In the genomic region with DNA sequence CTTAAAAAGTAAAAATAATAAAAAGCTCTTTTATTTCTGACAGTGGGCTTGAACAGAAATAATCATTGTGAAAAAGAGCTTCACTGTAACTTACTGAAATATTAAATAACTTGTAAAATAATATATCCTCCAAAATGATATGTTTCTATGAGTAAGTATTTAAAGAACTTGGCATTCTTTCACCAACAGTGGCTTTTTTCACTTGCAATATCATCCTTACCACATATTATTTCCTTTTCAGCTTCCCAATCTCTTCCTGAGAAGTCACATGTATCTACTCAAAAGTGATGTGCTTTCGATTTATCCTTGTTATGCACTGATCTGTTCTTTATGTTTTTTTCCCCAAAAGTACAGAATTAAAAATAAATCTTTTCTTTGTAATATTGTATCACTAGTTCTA, we compare ENCODE assay signal across 23 cellular contexts. TPM values are rescaled to one million over a fixed set of nuclear protein-coding genes. Genes with fewer than 3 reads are reported as not detected.
DNase-seq lines count a peak whose midpoint lies in the region; ATAC-seq and TF ChIP-seq lines count a peak whose summit lies in the region.
"Had no signal": no experiment of that assay in that cellular context is flagged by ENCODE, and none has a peak within 500 bp of the region (broad histone marks: within the 10 kb centered on the region; RNA-seq: fewer than 3 reads in every experiment).

No MANE protein-coding gene starts in this region.

- no peak for ATAC-seq in GM18861 (IDR thresholded peaks at IDR 0.05; ENCODE audit: unreplicated experiment)
- ATAC-seq: K562, left lung, mucosa of descending colon had no signal

- 81% methylated on average over 1 of the region's 1 CpG for WGBS in smooth muscle cell (ENCODE audit: low lambda C conversion rate)

- peak overlapping the region; percentile 90 for H3K4me2 ChIP-seq in smooth muscle cell

- H2AFZ ChIP-seq in smooth muscle cell (ENCODE audit: low read depth): peak overlapping the region; percentile 13

- DNase-seq in EH (ENCODE audit: low read depth): peak; percentile 48
- peak; percentile 55 for DNase-seq in adipocyte (ENCODE audit: low read depth)
- peak; percentile 63 for DNase-seq in iris pigment epithelial cell (ENCODE audit: low read depth)
- no peak for DNase-seq in smooth muscle cell (lab: John Stamatoyannopoulos, UW; ENCODE audit: unreplicated experiment)
- no peak for DNase-seq in MV-4-11 (lab: John Stamatoyannopoulos, UW)
- no peak for DNase-seq in putamen (ENCODE audit: low spot score)
- no peak for DNase-seq in globus pallidus (ENCODE audit: low spot score)
- DNase-seq: activated CD4-positive, alpha-beta memory T cell treated with anti-CD3 and anti-CD28 coated beads for 36 hours; activated CD4-positive, CD25-positive, alpha-beta regulatory T cell; activated gamma-delta T cell; dermis blood vessel endothelial cell; DND-41; left lung; mucosa of descending colon; NCI-H2029; NCI-H446 treated with DMSO at 0.1 percent for 48 hours; NK-92 treated with Interleukin-12 subunit alpha and Interleukin-12 subunit beta, amount 100 ng/mL, for 24 hours; SK-N-SH; stimulated activated CD4-positive, alpha-beta T cell treated with anti-CD3 and anti-CD28 coated beads, Interleukin-15, amount 100 ng/mL, for 24 hours had no signal

- H3K9ac ChIP-seq in adipocyte (ENCODE audit: low read length) (peak overlapping the region; percentile 95), smooth muscle cell (ENCODE audit: low read depth) (no peak overlapping the region)

- H3K4me1 ChIP-seq in adipocyte (ENCODE audit: control insufficient read depth, insufficient read depth, low read length): peaks cover 16% of the 10 kb centered on the region
- H3K4me1 ChIP-seq in smooth muscle cell (ENCODE audit: low read depth): peaks cover 51% of the 10 kb centered on the region
- H3K4me1 ChIP-seq: left lung had no signal

- TF ChIP-seq CTCF in smooth muscle cell (IDR thresholded peaks at IDR 0.05; ENCODE audit: borderline replicate concordance, insufficient read depth, poor library complexity, severe bottlenecking): no peak

- peak overlapping the region; percentile 97 for H3K4me3 ChIP-seq in adipocyte (ENCODE audit: low read length)
- H3K4me3 ChIP-seq in smooth muscle cell: no peak overlapping the region
- H3K4me3 ChIP-seq: cardiac muscle cell, K562, left lung, mucosa of descending colon had no signal

- H3K79me2 ChIP-seq in smooth muscle cell (ENCODE audit: low read depth): peaks cover 18% of the 10 kb centered on the region

- no peak overlapping the region for H3K27ac ChIP-seq in smooth muscle cell (ENCODE audit: low read depth)
- H3K27ac ChIP-seq: cardiac muscle cell, neutrophil had no signal

- H3K27me3 ChIP-seq in adipocyte (replicated peaks; ENCODE audit: control insufficient read depth, insufficient read depth, low read length) (no peaks in the 10 kb centered on the region), smooth muscle cell (ENCODE audit: low read depth) (no peaks in the 10 kb centered on the region)
- H3K27me3 ChIP-seq: left lung had no signal

- peaks cover 4% of the 10 kb centered on the region for H3K9me3 ChIP-seq in adipocyte (ENCODE audit: control insufficient read depth, low read length)
- no peaks in the 10 kb centered on the region for H3K9me3 ChIP-seq in smooth muscle cell (replicated peaks; ENCODE audit: low read depth)
- H3K9me3 ChIP-seq: left lung, neutrophil, SK-N-SH had no signal

- H3F3A ChIP-seq in smooth muscle cell (ENCODE audit: low read depth): peaks cover 14% of the 10 kb centered on the region

- peaks cover 5% of the 10 kb centered on the region for H4K20me1 ChIP-seq in smooth muscle cell (ENCODE audit: low read depth)

- H3K36me3 ChIP-seq in adipocyte (ENCODE audit: control insufficient read depth, insufficient read depth, low read length, severe bottlenecking) (peaks cover 13% of the 10 kb centered on the region), smooth muscle cell (ENCODE audit: low read depth) (no peaks in the 10 kb centered on the region)
- H3K36me3 ChIP-seq: cardiac muscle cell, left lung, neutrophil had no signal

RNA-seq across cellular contexts. Expression of gene PCDH18, which starts 2.2 kb away (rescaled TPM):
- 51.3 and 58.8 TPM in 2 replicates for total RNA-seq in smooth muscle cell
- 13.4 and 24.5 TPM in 2 replicates for polyA plus RNA-seq in smooth muscle cell

Comparison
In these comparisons a context has a peak if more than half of its experiments do, and no peak if none do; other contexts are left out.
1. DNase-seq: peak in EH (single experiment), adipocyte (single experiment) and iris pigment epithelial cell (single experiment); none in smooth muscle cell (single experiment), MV-4-11 (single experiment), putamen (single experiment) and globus pallidus (single experiment).